1 cellular context compared by ENCODE assay signal in genomic region chr12:120583478-120584030, GRCh38.
TF ChIP-seq lines count a peak whose summit lies in the region.

No MANE protein-coding gene starts in this region.

TF ChIP-seq in K562, 482 proteins besides CTCF, POLR2A, EP300 and RAD21:
- TF ChIP-seq LCOR (CRISPR knock-in tag; IDR thresholded peaks at IDR 0.05): no peak
- no peak for TF ChIP-seq TAL1 (IDR thresholded peaks at IDR 0.05)
- TF ChIP-seq ARID2 (IDR thresholded peaks at IDR 0.05): peak; percentile 41; the same call in 1 of the 2 replicates
- TF ChIP-seq STAG1 (CRISPR knock-in tag; IDR thresholded peaks at IDR 0.05; ENCODE audit: borderline replicate concordance): peak; percentile 74; the same call in 1 of the 2 replicates
- TF ChIP-seq KLF1 (tag; IDR thresholded peaks at IDR 0.05): peak; percentile 58; the same call in 1 of the 2 replicates
- no peak for TF ChIP-seq SRSF1 (IDR thresholded peaks at IDR 0.05; ENCODE audit: low read depth, low read length)
- peak in 1 of 3 experiments; percentile 17 for TF ChIP-seq YY1 (IDR thresholded peaks at IDR 0.05; ENCODE audit: borderline replicate concordance in 1 of 3, control insufficient read depth in 1 of 3, extremely low read depth in 1 of 3, insufficient read depth in 3 of 3, insufficient read length in 1 of 3, insufficient replicate concordance in 2 of 3, low read depth in 1 of 3, low read length in 2 of 3)
- TF ChIP-seq RBM25 (IDR thresholded peaks at IDR 0.05; ENCODE audit: low read depth, low read length, severe bottlenecking): peak; percentile 92
- 0 out of 2 replicates have a peak, but pooled peaks have one; percentile 27 for TF ChIP-seq ELF1 (tag; IDR thresholded peaks at IDR 0.05)
- TF ChIP-seq RB1 (IDR thresholded peaks at IDR 0.05; ENCODE audit: low read depth): no peak
- TF ChIP-seq SMAD4 (CRISPR knock-in tag; conservative IDR thresholded peaks at IDR 0.05): 0 out of 2 replicates have a peak, but pooled peaks have one; percentile 53
- peak in 1 of 2 experiments; percentile 60; a peak in 1 of 3 replicates for TF ChIP-seq CBX3 (IDR thresholded peaks at IDR 0.05; ENCODE audit: borderline replicate concordance in 1 of 2, low read length in 2 of 2)
- TF ChIP-seq SMC3 (conservative IDR thresholded peaks at IDR 0.05; ENCODE audit: insufficient read depth, low read depth, low read length): peak; percentile 81; the same call in 1 of the 2 replicates
- 0 out of 2 replicates have a peak, but pooled peaks have one; percentile 45 for TF ChIP-seq ZC3H8 (IDR thresholded peaks at IDR 0.05)
- TF ChIP-seq PHF20 (IDR thresholded peaks at IDR 0.05; ENCODE audit: partially characterized antibody): peak; percentile 28
- no peak for TF ChIP-seq RBFOX2 (IDR thresholded peaks at IDR 0.05; ENCODE audit: low read depth, low read length)
- TF ChIP-seq BCOR (IDR thresholded peaks at IDR 0.05): peak; percentile 97
- TF ChIP-seq CBX1 (IDR thresholded peaks at IDR 0.05; ENCODE audit: low read depth): 0 out of 2 replicates have a peak, but pooled peaks have one; percentile 33
- 0 out of 2 replicates have a peak, but pooled peaks have one; percentile 56 for TF ChIP-seq DMBX1 (CRISPR knock-in tag; IDR thresholded peaks at IDR 0.05; ENCODE audit: borderline replicate concordance)
- TF ChIP-seq SMARCA5 (IDR thresholded peaks at IDR 0.05): peak; percentile 90
- peak; percentile 35; the same call in 1 of the 2 replicates for TF ChIP-seq ZBTB7A (IDR thresholded peaks at IDR 0.05; ENCODE audit: borderline replicate concordance, control insufficient read depth, low read depth, low read length)
- no peak for TF ChIP-seq BMI1 (IDR thresholded peaks at IDR 0.05; ENCODE audit: low read length)
- TF ChIP-seq ZNF263 (CRISPR knock-in tag; IDR thresholded peaks at IDR 0.05; ENCODE audit: borderline replicate concordance): peak; percentile 31; the same call in 1 of the 2 replicates
- TF ChIP-seq ZNF740 (CRISPR knock-in tag; IDR thresholded peaks at IDR 0.05): peak; percentile 93
- peak in 1 of 2 experiments; percentile 86; a peak in 2 of 4 replicates for TF ChIP-seq ZNF740 (tag; IDR thresholded peaks at IDR 0.05)
- 0 out of 2 replicates have a peak, but pooled peaks have one; percentile 30 for TF ChIP-seq CREM (IDR thresholded peaks at IDR 0.05; ENCODE audit: low read depth)
- TF ChIP-seq MAZ (CRISPR knock-in tag; conservative IDR thresholded peaks at IDR 0.05 in 1 of 2, IDR thresholded peaks at IDR 0.05 in 1 of 2): peak in 1 of 2 experiments; percentile 67; a peak in 3 of 4 replicates
- TF ChIP-seq, protein P1, sequence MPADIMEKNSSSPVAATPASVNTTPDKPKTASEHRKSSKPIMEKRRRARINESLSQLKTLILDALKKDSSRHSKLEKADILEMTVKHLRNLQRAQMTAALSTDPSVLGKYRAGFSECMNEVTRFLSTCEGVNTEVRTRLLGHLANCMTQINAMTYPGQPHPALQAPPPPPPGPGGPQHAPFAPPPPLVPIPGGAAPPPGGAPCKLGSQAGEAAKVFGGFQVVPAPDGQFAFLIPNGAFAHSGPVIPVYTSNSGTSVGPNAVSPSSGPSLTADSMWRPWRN (IDR thresholded peaks at IDR 0.05; ENCODE audit: low read depth): peak; percentile 20; the same call in 1 of the 2 replicates
- TF ChIP-seq KDM1A (IDR thresholded peaks at IDR 0.05): peak; percentile 86 to 91; a peak in 3 of 4 replicates
- TF ChIP-seq, protein P2, sequence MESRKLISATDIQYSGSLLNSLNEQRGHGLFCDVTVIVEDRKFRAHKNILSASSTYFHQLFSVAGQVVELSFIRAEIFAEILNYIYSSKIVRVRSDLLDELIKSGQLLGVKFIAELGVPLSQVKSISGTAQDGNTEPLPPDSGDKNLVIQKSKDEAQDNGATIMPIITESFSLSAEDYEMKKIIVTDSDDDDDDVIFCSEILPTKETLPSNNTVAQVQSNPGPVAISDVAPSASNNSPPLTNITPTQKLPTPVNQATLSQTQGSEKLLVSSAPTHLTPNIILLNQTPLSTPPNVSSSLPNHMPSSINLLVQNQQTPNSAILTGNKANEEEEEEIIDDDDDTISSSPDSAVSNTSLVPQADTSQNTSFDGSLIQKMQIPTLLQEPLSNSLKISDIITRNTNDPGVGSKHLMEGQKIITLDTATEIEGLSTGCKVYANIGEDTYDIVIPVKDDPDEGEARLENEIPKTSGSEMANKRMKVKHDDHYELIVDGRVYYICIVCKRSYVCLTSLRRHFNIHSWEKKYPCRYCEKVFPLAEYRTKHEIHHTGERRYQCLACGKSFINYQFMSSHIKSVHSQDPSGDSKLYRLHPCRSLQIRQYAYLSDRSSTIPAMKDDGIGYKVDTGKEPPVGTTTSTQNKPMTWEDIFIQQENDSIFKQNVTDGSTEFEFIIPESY (CRISPR knock-in tag; IDR thresholded peaks at IDR 0.05): no peak
- peak; percentile 29; the same call in 1 of the 2 replicates for TF ChIP-seq MBD1 (CRISPR knock-in tag; IDR thresholded peaks at IDR 0.05)
- peak; percentile 30 for TF ChIP-seq CTCFL (IDR thresholded peaks at IDR 0.05; ENCODE audit: borderline replicate concordance, insufficient read depth, low read depth, low read length, poor library complexity, severe bottlenecking)
- 0 out of 4 replicates have a peak, but pooled peaks of 1 of the 2 experiments have one; percentile 12 for TF ChIP-seq HDAC1 (IDR thresholded peaks at IDR 0.05)
- peak; percentile 34; the same call in 1 of the 2 replicates for TF ChIP-seq SIN3B (IDR thresholded peaks at IDR 0.05; ENCODE audit: low read depth)
- TF ChIP-seq HDAC2 (IDR thresholded peaks at IDR 0.05): peak; percentile 66
- TF ChIP-seq ADNP (tag; IDR thresholded peaks at IDR 0.05): peak; percentile 97
- TF ChIP-seq TFAP4 (CRISPR knock-in tag; IDR thresholded peaks at IDR 0.05; ENCODE audit: borderline replicate concordance): peak; percentile 36; the same call in 1 of the 2 replicates
- TF ChIP-seq MTA3 (IDR thresholded peaks at IDR 0.05; ENCODE audit: borderline replicate concordance): 0 out of 2 replicates have a peak, but pooled peaks have one; percentile 59
- no peak for TF ChIP-seq PRDM10 (IDR thresholded peaks at IDR 0.05; ENCODE audit: partially characterized antibody)
- TF ChIP-seq DDX20 (tag; IDR thresholded peaks at IDR 0.05; ENCODE audit: low read depth): no peak
- TF ChIP-seq, protein P3, sequence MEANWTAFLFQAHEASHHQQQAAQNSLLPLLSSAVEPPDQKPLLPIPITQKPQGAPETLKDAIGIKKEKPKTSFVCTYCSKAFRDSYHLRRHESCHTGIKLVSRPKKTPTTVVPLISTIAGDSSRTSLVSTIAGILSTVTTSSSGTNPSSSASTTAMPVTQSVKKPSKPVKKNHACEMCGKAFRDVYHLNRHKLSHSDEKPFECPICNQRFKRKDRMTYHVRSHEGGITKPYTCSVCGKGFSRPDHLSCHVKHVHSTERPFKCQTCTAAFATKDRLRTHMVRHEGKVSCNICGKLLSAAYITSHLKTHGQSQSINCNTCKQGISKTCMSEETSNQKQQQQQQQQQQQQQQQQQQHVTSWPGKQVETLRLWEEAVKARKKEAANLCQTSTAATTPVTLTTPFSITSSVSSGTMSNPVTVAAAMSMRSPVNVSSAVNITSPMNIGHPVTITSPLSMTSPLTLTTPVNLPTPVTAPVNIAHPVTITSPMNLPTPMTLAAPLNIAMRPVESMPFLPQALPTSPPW (CRISPR knock-in tag; IDR thresholded peaks at IDR 0.05): peak; percentile 34
- TF ChIP-seq, protein P4, sequence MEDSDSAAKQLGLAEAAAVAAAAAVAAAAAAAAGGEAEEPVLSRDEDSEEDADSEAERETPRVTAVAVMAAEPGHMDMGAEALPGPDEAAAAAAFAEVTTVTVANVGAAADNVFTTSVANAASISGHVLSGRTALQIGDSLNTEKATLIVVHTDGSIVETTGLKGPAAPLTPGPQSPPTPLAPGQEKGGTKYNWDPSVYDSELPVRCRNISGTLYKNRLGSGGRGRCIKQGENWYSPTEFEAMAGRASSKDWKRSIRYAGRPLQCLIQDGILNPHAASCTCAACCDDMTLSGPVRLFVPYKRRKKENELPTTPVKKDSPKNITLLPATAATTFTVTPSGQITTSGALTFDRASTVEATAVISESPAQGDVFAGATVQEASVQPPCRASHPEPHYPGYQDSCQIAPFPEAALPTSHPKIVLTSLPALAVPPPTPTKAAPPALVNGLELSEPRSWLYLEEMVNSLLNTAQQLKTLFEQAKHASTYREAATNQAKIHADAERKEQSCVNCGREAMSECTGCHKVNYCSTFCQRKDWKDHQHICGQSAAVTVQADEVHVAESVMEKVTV (CRISPR knock-in tag; IDR thresholded peaks at IDR 0.05): peak; percentile 76
